In the genomic region with DNA sequence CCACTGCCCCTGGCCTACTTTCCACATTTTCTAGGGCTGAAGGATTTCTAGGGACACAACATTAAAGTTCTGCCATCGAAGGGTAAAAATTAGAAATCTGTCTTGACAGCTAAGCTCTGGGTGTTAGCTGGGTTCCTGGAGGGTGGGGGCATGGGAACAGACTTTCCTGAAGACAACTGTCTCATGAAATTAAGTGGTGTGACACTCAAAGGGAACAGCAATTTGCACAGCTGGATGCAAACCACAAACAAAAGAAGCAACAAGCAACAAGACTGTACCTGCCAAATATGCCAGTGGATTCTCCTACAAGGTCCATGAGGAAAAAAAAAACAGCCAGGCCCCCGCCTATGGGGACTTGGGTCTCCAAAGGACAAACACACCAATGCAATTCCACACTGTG, we compare ENCODE assay signal across 18 cellular contexts. TPM values are rescaled to one million over a fixed set of nuclear protein-coding genes. Genes with fewer than 3 reads are reported as not detected.
DNase-seq lines count a peak whose midpoint lies in the region; ATAC-seq and TF ChIP-seq lines count a peak whose summit lies in the region.
"Had no signal": no experiment of that assay in that cellular context is flagged by ENCODE, and none has a peak within 500 bp of the region (broad histone marks: within the 10 kb centered on the region; RNA-seq: fewer than 3 reads in every experiment).

No MANE protein-coding gene starts in this region.

- H3K27ac ChIP-seq in neural progenitor cell (no peak overlapping the region), left ventricle myocardium inferior (replicated peaks) (no peak overlapping the region)
- H3K27ac ChIP-seq: 22Rv1; A549; BLaER1 treated with 17β-estradiol and CSF1 and Interleukin-3, amounts not matched to agents 10 nM and 100 nM; GM23248 had no signal

- DNase-seq in NCI-H1417 (lab: John Stamatoyannopoulos, UW): peak; percentile 33 to 78 (median 63)
- DNase-seq in NCI-H1417 treated with DMSO at 0.1 percent for 48 hours (lab: John Stamatoyannopoulos, UW): no peak
- peak; percentile 38 for DNase-seq in COR-L47 (lab: John Stamatoyannopoulos, UW)
- no peak for DNase-seq in neural progenitor cell (ENCODE audit: low spot score)
- DNase-seq in left ventricle myocardium inferior: no peak
- no peak for DNase-seq in WTC11 (ENCODE audit: low spot score)
- DNase-seq: CD8-positive, alpha-beta T cell; DMS 273 treated with DMSO at 0.1 percent for 48 hours; DMS53; GM23248; IMR-90 had no signal

- no peaks in the 10 kb centered on the region for H3K4me1 Mint-ChIP-seq in neural progenitor cell
- H3K4me1 Mint-ChIP-seq in stimulated activated memory B cell treated with anti-CD40 and anti-IgM and Interleukin-4, amounts not matched to agents 10 μg/mL and 1 μg/mL and 100 μg/mL, for 72 hours: no peaks in the 10 kb centered on the region
- H3K4me1 Mint-ChIP-seq in WTC11: peaks cover 16% of the 10 kb centered on the region

- H3K36me3 Mint-ChIP-seq in neural progenitor cell (no peaks in the 10 kb centered on the region), WTC11 (no peaks in the 10 kb centered on the region)
- H3K36me3 Mint-ChIP-seq in stimulated activated memory B cell treated with anti-CD40 and anti-IgM and Interleukin-4, amounts not matched to agents 10 μg/mL and 1 μg/mL and 100 μg/mL, for 72 hours: no peaks in the 10 kb centered on the region
- H3K36me3 Mint-ChIP-seq: CD8-positive, alpha-beta T cell had no signal

- H3K4me1 ChIP-seq in Loucy (ENCODE audit: insufficient read depth, low read length, poor library complexity, severe bottlenecking) (peaks cover 30% of the 10 kb centered on the region), neural progenitor cell (no peaks in the 10 kb centered on the region), left ventricle myocardium inferior (no peaks in the 10 kb centered on the region)
- H3K4me1 ChIP-seq: A549, HAP-1 had no signal

- H2AFZ ChIP-seq in Loucy (ENCODE audit: low read length): peak overlapping the region; percentile 6; the same call in 1 of the 2 replicates
- no peak overlapping the region for H2AFZ ChIP-seq in neural progenitor cell (replicated peaks)
- H2AFZ ChIP-seq: GM23248 had no signal

- intact Hi-C loops in left ventricle myocardium inferior (cut with micrococcal nuclease): no loop called here

- H3K27me3 ChIP-seq in Loucy (ENCODE audit: insufficient read depth, low read length, poor library complexity, severe bottlenecking) (no peaks in the 10 kb centered on the region), neural progenitor cell (peaks cover 5% of the 10 kb centered on the region), left ventricle myocardium inferior (ENCODE audit: low read depth) (peaks cover 35% of the 10 kb centered on the region)
- H3K27me3 ChIP-seq: BLaER1 treated with 17β-estradiol and CSF1 and Interleukin-3, amounts not matched to agents 10 nM and 100 nM had no signal

- H3K4me2 ChIP-seq in Loucy (ENCODE audit: low read depth, low read length, poor library complexity, severe bottlenecking): no peak overlapping the region
- no peak overlapping the region for H3K4me2 ChIP-seq in neural progenitor cell
- H3K4me2 ChIP-seq: A549 had no signal

- H3K36me3 ChIP-seq in Loucy (ENCODE audit: insufficient read depth, low read length): no peaks in the 10 kb centered on the region
- no peaks in the 10 kb centered on the region for H3K36me3 ChIP-seq in neural progenitor cell
- peaks cover 7% of the 10 kb centered on the region for H3K36me3 ChIP-seq in left ventricle myocardium inferior
- H3K36me3 ChIP-seq: BLaER1 treated with 17β-estradiol and CSF1 and Interleukin-3, amounts not matched to agents 10 nM and 100 nM had no signal

- H3K79me2 ChIP-seq in Loucy (ENCODE audit: insufficient read depth, low read length) (no peaks in the 10 kb centered on the region), neural progenitor cell (ENCODE audit: low read depth) (no peaks in the 10 kb centered on the region)

- ATAC-seq in stimulated activated memory B cell treated with anti-CD40 and anti-IgM and Interleukin-4, amounts not matched to agents 10 μg/mL and 1 μg/mL and 100 μg/mL, for 72 hours: no peak
- ATAC-seq in WTC11: no peak
- ATAC-seq: A549; CD8-positive, alpha-beta T cell had no signal

- H3K27me3 Mint-ChIP-seq in neural progenitor cell (ENCODE audit: insufficient read depth, low read depth) (peaks cover 8% of the 10 kb centered on the region), WTC11 (ENCODE audit: low read depth) (no peaks in the 10 kb centered on the region; the same call in none of the 2 replicates)
- H3K27me3 Mint-ChIP-seq in stimulated activated memory B cell treated with anti-CD40 and anti-IgM and Interleukin-4, amounts not matched to agents 10 μg/mL and 1 μg/mL and 100 μg/mL, for 72 hours: peaks cover 45% of the 10 kb centered on the region

- CTCF ChIA-PET in WTC11 (lab: Charles Lee): interaction anchor here (0.7 to 0.9 kb wide), 2 partner anchors 29 to 92 kb away, joined by 3 read pairs; no protein-coding TSS in a partner anchor

- POLR2A ChIA-PET in WTC11 (lab: Charles Lee): no interaction called here

- H3F3A ChIP-seq in Loucy (ENCODE audit: low read depth) (no peaks in the 10 kb centered on the region), neural progenitor cell (ENCODE audit: low read depth) (no peaks in the 10 kb centered on the region)

- H3K27ac Mint-ChIP-seq in neural progenitor cell: peak overlapping the region; percentile 53
- H3K27ac Mint-ChIP-seq in stimulated activated memory B cell treated with anti-CD40 and anti-IgM and Interleukin-4, amounts not matched to agents 10 μg/mL and 1 μg/mL and 100 μg/mL, for 72 hours: no peak overlapping the region
- H3K27ac Mint-ChIP-seq in WTC11: no peak overlapping the region
- H3K27ac Mint-ChIP-seq: CD8-positive, alpha-beta T cell had no signal

- no peaks in the 10 kb centered on the region for H3K9me2 ChIP-seq in Loucy (replicated peaks; ENCODE audit: low read depth, low read length)

- H3K4me3 Mint-ChIP-seq in neural progenitor cell: no peak overlapping the region
- no peak overlapping the region for H3K4me3 Mint-ChIP-seq in stimulated activated memory B cell treated with anti-CD40 and anti-IgM and Interleukin-4, amounts not matched to agents 10 μg/mL and 1 μg/mL and 100 μg/mL, for 72 hours
- H3K4me3 Mint-ChIP-seq in WTC11: no peak overlapping the region
- H3K4me3 Mint-ChIP-seq: CD8-positive, alpha-beta T cell had no signal

- H3K9me3 Mint-ChIP-seq in neural progenitor cell: no peaks in the 10 kb centered on the region
- H3K9me3 Mint-ChIP-seq in stimulated activated memory B cell treated with anti-CD40 and anti-IgM and Interleukin-4, amounts not matched to agents 10 μg/mL and 1 μg/mL and 100 μg/mL, for 72 hours: peaks cover 5% of the 10 kb centered on the region
- H3K9me3 Mint-ChIP-seq in WTC11: peaks cover 5% of the 10 kb centered on the region
- H3K9me3 Mint-ChIP-seq: CD8-positive, alpha-beta T cell had no signal

- H3K4me3 ChIP-seq in Loucy (ENCODE audit: low read length, poor library complexity, severe bottlenecking) (no peak overlapping the region), neural progenitor cell (no peak overlapping the region), left ventricle myocardium inferior (no peak overlapping the region)
- H3K4me3 ChIP-seq: A549; BLaER1 treated with 17β-estradiol and CSF1 and Interleukin-3, amounts not matched to agents 10 nM and 100 nM; GM23248; HAP-1 had no signal

- H3K9me3 ChIP-seq in Loucy (ENCODE audit: insufficient read depth, low read depth, low read length) (no peaks in the 10 kb centered on the region), neural progenitor cell (ENCODE audit: low read depth) (no peaks in the 10 kb centered on the region), left ventricle myocardium inferior (replicated peaks) (no peaks in the 10 kb centered on the region)
- H3K9me3 ChIP-seq: A549, HAP-1 had no signal

- H4K20me1 ChIP-seq in Loucy (ENCODE audit: insufficient read depth, low read length, poor library complexity, severe bottlenecking) (no peaks in the 10 kb centered on the region), neural progenitor cell (ENCODE audit: low read depth) (no peaks in the 10 kb centered on the region)
- H4K20me1 ChIP-seq: BLaER1 treated with 17β-estradiol and CSF1 and Interleukin-3, amounts not matched to agents 10 nM and 100 nM had no signal

- H3K9ac ChIP-seq in Loucy (ENCODE audit: low read depth, low read length, poor library complexity, severe bottlenecking) (peak overlapping the region; percentile 25), neural progenitor cell (no peak overlapping the region)
- H3K9ac ChIP-seq: BLaER1 treated with 17β-estradiol and CSF1 and Interleukin-3, amounts not matched to agents 10 nM and 100 nM; GM23248 had no signal

- no peak for TF ChIP-seq CTCF in Loucy (conservative IDR thresholded peaks at IDR 0.05; ENCODE audit: low read length)
- no peak for TF ChIP-seq CTCF in neural progenitor cell (IDR thresholded peaks at IDR 0.05)
- no peak for TF ChIP-seq CTCF in left ventricle myocardium inferior (IDR thresholded peaks at IDR 0.05; ENCODE audit: borderline replicate concordance)
- no peak for TF ChIP-seq CTCF in WTC11 (IDR thresholded peaks at IDR 0.05)

TF ChIP-seq in WTC11, 78 proteins besides CTCF, POLR2A, EP300 and RAD21 (continues in another document):
- TF ChIP-seq, protein P1, sequence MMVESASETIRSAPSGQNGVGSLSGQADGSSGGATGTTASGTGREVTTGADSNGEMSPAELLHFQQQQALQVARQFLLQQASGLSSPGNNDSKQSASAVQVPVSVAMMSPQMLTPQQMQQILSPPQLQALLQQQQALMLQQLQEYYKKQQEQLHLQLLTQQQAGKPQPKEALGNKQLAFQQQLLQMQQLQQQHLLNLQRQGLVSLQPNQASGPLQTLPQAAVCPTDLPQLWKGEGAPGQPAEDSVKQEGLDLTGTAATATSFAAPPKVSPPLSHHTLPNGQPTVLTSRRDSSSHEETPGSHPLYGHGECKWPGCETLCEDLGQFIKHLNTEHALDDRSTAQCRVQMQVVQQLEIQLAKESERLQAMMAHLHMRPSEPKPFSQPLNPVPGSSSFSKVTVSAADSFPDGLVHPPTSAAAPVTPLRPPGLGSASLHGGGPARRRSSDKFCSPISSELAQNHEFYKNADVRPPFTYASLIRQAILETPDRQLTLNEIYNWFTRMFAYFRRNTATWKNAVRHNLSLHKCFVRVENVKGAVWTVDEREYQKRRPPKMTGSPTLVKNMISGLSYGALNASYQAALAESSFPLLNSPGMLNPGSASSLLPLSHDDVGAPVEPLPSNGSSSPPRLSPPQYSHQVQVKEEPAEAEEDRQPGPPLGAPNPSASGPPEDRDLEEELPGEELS (CRISPR knock-in tag; IDR thresholded peaks at IDR 0.05): no peak
- TF ChIP-seq JUN (CRISPR knock-in tag; IDR thresholded peaks at IDR 0.05) (no peak), RORB (CRISPR knock-in tag; IDR thresholded peaks at IDR 0.05) (no peak)

RNA-seq across cellular contexts. Expression of a gene that starts 32.5 kb away (rescaled TPM):
- total RNA-seq in neural progenitor cell (ENCODE audit: low replicate concordance): not detected in 2 replicates
- 2.0 TPM for total RNA-seq in left ventricle myocardium inferior
- total RNA-seq in WTC11 (2021): 0.09 to 0.16 TPM in 2 of 3 replicates, not detected in the other
- total RNA-seq: CD8-positive, alpha-beta T cell; GM23248; H4; IMR-90 had no signal

Comparison
In these comparisons a context has a peak if more than half of its experiments do, and no peak if none do; other contexts are left out.
1. DNase-seq: peak in NCI-H1417 (3 of 3) and COR-L47 (single experiment); none in NCI-H1417 treated with DMSO at 0.1 percent for 48 hours (single experiment), neural progenitor cell (single experiment), left ventricle myocardium inferior (single experiment) and WTC11 (single experiment).